In the genomic region with DNA sequence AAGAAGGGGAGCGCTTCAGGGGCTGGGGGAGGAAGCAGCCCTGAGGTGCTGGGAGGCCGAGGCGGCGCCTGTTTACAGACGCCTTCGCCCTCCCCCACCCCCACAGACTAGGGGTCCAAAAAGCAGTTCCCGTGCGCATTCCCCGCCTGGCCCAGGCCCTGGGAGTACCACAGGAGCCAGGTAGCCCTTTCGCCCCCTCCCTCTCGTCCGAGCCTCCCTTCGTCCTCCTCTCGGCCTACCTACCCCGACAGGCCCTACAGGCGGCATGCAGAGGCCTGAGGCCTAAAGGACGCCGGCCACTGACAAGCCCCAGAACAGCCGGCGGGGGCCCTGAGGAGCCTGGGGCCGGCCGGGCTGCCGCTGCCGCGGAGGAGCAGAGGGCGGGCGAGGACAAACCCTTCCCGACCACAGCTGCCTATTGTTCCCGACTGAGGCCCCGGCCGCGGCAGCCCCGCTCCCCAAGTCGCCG, we compare ENCODE assay signal across 8 cellular contexts. TPM values are rescaled to one million over a fixed set of nuclear protein-coding genes. Genes with fewer than 3 reads are reported as not detected.
DNase-seq lines count a peak whose midpoint lies in the region; ATAC-seq and TF ChIP-seq lines count a peak whose summit lies in the region.

No MANE protein-coding gene starts in this region.

- H3K9me3 Mint-ChIP-seq in activated CD4-positive, alpha-beta memory T cell treated with anti-CD3 and anti-CD28 coated beads, Interleukin-2, amount 10 ng/mL, durations not matched to agents 7 days and 5 days: no peaks in the 10 kb centered on the region

- POLR2A ChIA-PET in activated CD4-positive, alpha-beta memory T cell treated with anti-CD3 and anti-CD28 coated beads, Interleukin-2, amount 10 ng/mL, durations not matched to agents 7 days and 5 days (lab: Charles Lee): interaction anchor here (0.6 to 3.2 kb wide), 18 partner anchors 10 to 1489 kb away, joined by 3 to 29 read pairs (median 6); a partner anchor contains a TSS

- peak overlapping the region; percentile 89 for H3K27ac Mint-ChIP-seq in activated CD4-positive, alpha-beta memory T cell treated with anti-CD3 and anti-CD28 coated beads, Interleukin-2, amount 10 ng/mL, durations not matched to agents 7 days and 5 days

- H3K4me3 ChIP-seq in NB4 (ENCODE audit: low read depth, low read length) (peak overlapping the region; percentile 91), mucosa of descending colon (peak overlapping the region; percentile 91)

- ATAC-seq in HG02571 (IDR thresholded peaks at IDR 0.05; ENCODE audit: unreplicated experiment) (peak; percentile 35), mucosa of descending colon (peak; percentile 57)

- H3K36me3 Mint-ChIP-seq in activated CD4-positive, alpha-beta memory T cell treated with anti-CD3 and anti-CD28 coated beads, Interleukin-2, amount 10 ng/mL, durations not matched to agents 7 days and 5 days (ENCODE audit: low read depth): peaks cover 27% of the 10 kb centered on the region

- intact Hi-C loops in mucosa of descending colon (cut with DNase I, micrococcal nuclease): no loop called here

- DNase-seq in NCI-H2081 (lab: John Stamatoyannopoulos, UW) (peak; percentile 50 to 66), NCI-H2081 treated with DMSO at 0.1 percent for 48 hours (lab: John Stamatoyannopoulos, UW) (no peak), NB4 (ENCODE audit: low read depth) (peak; percentile 67), epithelial cell of prostate (ENCODE audit: low read depth, low spot score) (no peak), mucosa of descending colon (peak; percentile 70 to 76 (median 72))
- peak; percentile 49 for DNase-seq in activated CD4-positive, alpha-beta memory T cell treated with anti-CD3 and anti-CD28 coated beads, Interleukin-2, amount 10 ng/mL, durations not matched to agents 7 days and 5 days
- peak; percentile 14 for DNase-seq in stimulated activated naive CD4-positive, alpha-beta T cell treated with Interleukin-2 at 50 U/mL for 16 hours (lab: John Stamatoyannopoulos, UW)

- no peaks in the 10 kb centered on the region for H3K27me3 Mint-ChIP-seq in activated CD4-positive, alpha-beta memory T cell treated with anti-CD3 and anti-CD28 coated beads, Interleukin-2, amount 10 ng/mL, durations not matched to agents 7 days and 5 days

- H3K9me3 ChIP-seq in mucosa of descending colon: no peaks in the 10 kb centered on the region

- no peaks in the 10 kb centered on the region for H3K36me3 ChIP-seq in mucosa of descending colon (ENCODE audit: low read depth)

- TF ChIP-seq POLR2A in NB4 (IDR thresholded peaks at IDR 0.05; ENCODE audit: extremely low read depth, insufficient read length): no peak

- H3K27ac ChIP-seq in epithelial cell of prostate: peak overlapping the region; percentile 59

- peak overlapping the region; percentile 96 for H3K4me3 Mint-ChIP-seq in activated CD4-positive, alpha-beta memory T cell treated with anti-CD3 and anti-CD28 coated beads, Interleukin-2, amount 10 ng/mL, durations not matched to agents 7 days and 5 days

- H3K4me1 ChIP-seq in mucosa of descending colon (ENCODE audit: low read depth): peaks cover 40% of the 10 kb centered on the region

- H3K4me1 Mint-ChIP-seq in activated CD4-positive, alpha-beta memory T cell treated with anti-CD3 and anti-CD28 coated beads, Interleukin-2, amount 10 ng/mL, durations not matched to agents 7 days and 5 days: peaks cover 44% of the 10 kb centered on the region

- TF ChIP-seq CTCF in NB4 (IDR thresholded peaks at IDR 0.05; ENCODE audit: low read depth, low read length) (no peak), mucosa of descending colon (IDR thresholded peaks at IDR 0.05) (no peak)

- CTCF ChIA-PET in activated CD4-positive, alpha-beta memory T cell treated with anti-CD3 and anti-CD28 coated beads, Interleukin-2, amount 10 ng/mL, durations not matched to agents 7 days and 5 days (lab: Charles Lee): no interaction called here

RNA-seq across cellular contexts. Expression of a gene that starts 0.5 kb away (rescaled TPM):
- 10 to 100 TPM; 29.6 to 33.6 TPM for total RNA-seq in activated CD4-positive, alpha-beta memory T cell treated with anti-CD3 and anti-CD28 coated beads, Interleukin-2, amount 10 ng/mL, durations not matched to agents 7 days and 5 days
- total RNA-seq in mucosa of descending colon: 10 to 100 TPM; 38.0 to 51.2 (median 50.1) TPM

Comparison
In these comparisons a context has a peak if more than half of its experiments do, and no peak if none do; other contexts are left out.
1. DNase-seq: peak in NCI-H2081 (2 of 2), NB4 (single experiment), activated CD4-positive, alpha-beta memory T cell treated with anti-CD3 and anti-CD28 coated beads, Interleukin-2, amount 10 ng/mL, durations not matched to agents 7 days and 5 days (single experiment), mucosa of descending colon (3 of 3) and stimulated activated naive CD4-positive, alpha-beta T cell treated with Interleukin-2 at 50 U/mL for 16 hours (single experiment); none in NCI-H2081 treated with DMSO at 0.1 percent for 48 hours (single experiment) and epithelial cell of prostate (single experiment).